Comparison of ENCODE assay signal across 9 cellular contexts in genomic region chr17:45410144-45411091, GRCh38. TPM values are rescaled to one million over a fixed set of nuclear protein-coding genes. Genes with fewer than 3 reads are reported as not detected.
A peak's percentile ranks its signal among the peaks of the same experiment; 100 is the strongest.
DNase-seq lines count a peak whose midpoint lies in the region; ATAC-seq lines count a peak whose summit lies in the region.
"Had no signal": no experiment of that assay in that cellular context is flagged by ENCODE, and none has a peak within 500 bp of the region (broad histone marks: within the 10 kb centered on the region; RNA-seq: fewer than 3 reads in every experiment).

No MANE protein-coding gene starts in this region.

- H2AK5ac ChIP-seq in mesenchymal stem cell (ENCODE audit: low read length, severe bottlenecking), result no peak overlapping the region

- peaks cover 0 to 3% of the 10 kb centered on the region in 2 experiments for H3K36me3 ChIP-seq in mesenchymal stem cell (ENCODE audit: control insufficient read depth in 1 of 2, insufficient read depth in 2 of 2, low read depth in 1 of 2, low read length in 2 of 2)

- H3K27me3 ChIP-seq in mesenchymal stem cell (ENCODE audit: control insufficient read depth in 1 of 2, insufficient read depth in 1 of 2, low read length in 2 of 2), result no peaks in the 10 kb centered on the region

- DNase-seq in NK-92 treated with Interleukin-12 subunit alpha and Interleukin-12 subunit beta, amount 100 ng/mL, for 24 hours (lab: John Stamatoyannopoulos, UW), result peak; percentile 36
- no peak for DNase-seq in NK-92 (lab: John Stamatoyannopoulos, UW; ENCODE audit: unreplicated experiment)
- peak; percentile 50 for DNase-seq in activated CD4-positive, alpha-beta T cell treated with anti-CD3 and anti-CD28 coated beads, Interleukin-2, amount 50 U/mL, for 1 hour
- peak; percentile 83 for DNase-seq in germinal center (ENCODE audit: low spot score)
- peak; percentile 66 to 70 for DNase-seq in stimulated activated CD4-positive, alpha-beta T cell treated with anti-CD3 and anti-CD28 coated beads, Interleukin-2, amount 100 ng/mL, for 24 hours
- no peak for DNase-seq in NCI-H748 (lab: John Stamatoyannopoulos, UW; ENCODE audit: unreplicated experiment)
- DNase-seq in mesenchymal stem cell, result no peak

- no peak overlapping the region for H2BK15ac ChIP-seq in mesenchymal stem cell (ENCODE audit: low read depth, poor library complexity, severe bottlenecking)

- no peak for ATAC-seq in GM21825 (IDR thresholded peaks at IDR 0.05; ENCODE audit: unreplicated experiment)

- H3K4ac ChIP-seq in mesenchymal stem cell (ENCODE audit: low read depth in 1 of 2, low read length in 2 of 2), result no peak overlapping the region

- H4K91ac ChIP-seq in mesenchymal stem cell (ENCODE audit: low read length), result no peak overlapping the region

- H2AFZ ChIP-seq in mesenchymal stem cell (ENCODE audit: low read depth, low read length), result no peak overlapping the region

- H4K8ac ChIP-seq in mesenchymal stem cell (ENCODE audit: low read length), result no peak overlapping the region

- H3K4me1 ChIP-seq in mesenchymal stem cell (ENCODE audit: control insufficient read depth, insufficient read depth, low read depth, low read length), result peaks cover 25% of the 10 kb centered on the region

- no peak overlapping the region for H3K14ac ChIP-seq in mesenchymal stem cell (ENCODE audit: low read length in 2 of 2)

- H2BK5ac ChIP-seq in mesenchymal stem cell (ENCODE audit: low read depth, low read length, poor library complexity, severe bottlenecking), result no peak overlapping the region

- H3K4me3 ChIP-seq in mesenchymal stem cell (ENCODE audit: insufficient read depth in 1 of 2, low read depth in 1 of 2, low read length in 2 of 2), result no peak overlapping the region

- H3K9ac ChIP-seq in mesenchymal stem cell (ENCODE audit: low read length), result no peak overlapping the region

- peaks cover 2% of the 10 kb centered on the region for H3K79me1 ChIP-seq in mesenchymal stem cell (replicated peaks; ENCODE audit: low read length, poor library complexity, severe bottlenecking)

- H2BK120ac ChIP-seq in mesenchymal stem cell (ENCODE audit: low read depth, low read length), result no peak overlapping the region

- no peak overlapping the region for H3K4me2 ChIP-seq in mesenchymal stem cell (ENCODE audit: low read length, poor library complexity, severe bottlenecking)

- no peak overlapping the region for H2BK12ac ChIP-seq in mesenchymal stem cell (ENCODE audit: low read length in 2 of 2)

- H3K27ac ChIP-seq in mesenchymal stem cell (ENCODE audit: low read length, poor library complexity, severe bottlenecking), result no peak overlapping the region
- H3K27ac ChIP-seq: 22Rv1 had no signal

- WGBS in mesenchymal stem cell, result 81% methylated on average over 24 of the region's 24 CpGs

- H3K23ac ChIP-seq in mesenchymal stem cell (ENCODE audit: low read length in 2 of 2), result no peak overlapping the region

- H3K9me3 ChIP-seq in mesenchymal stem cell (ENCODE audit: control insufficient read depth, low read length), result no peaks in the 10 kb centered on the region

- no peak overlapping the region for H3K18ac ChIP-seq in mesenchymal stem cell (ENCODE audit: low read depth in 1 of 2, low read length in 2 of 2)

RNA-seq across cellular contexts. Expression of gene ARHGAP27, which starts 22.3 kb away (rescaled TPM):
- 0.75 TPM for polyA plus RNA-seq in mesenchymal stem cell (2013, experiment 1 of 2)
- 0.51 TPM for polyA plus RNA-seq in mesenchymal stem cell (2013, experiment 2 of 2)

Comparison
In these comparisons a context has a peak if more than half of its experiments do, and no peak if none do; other contexts are left out.
1. DNase-seq: peak in NK-92 treated with Interleukin-12 subunit alpha and Interleukin-12 subunit beta, amount 100 ng/mL, for 24 hours (single experiment), activated CD4-positive, alpha-beta T cell treated with anti-CD3 and anti-CD28 coated beads, Interleukin-2, amount 50 U/mL, for 1 hour (single experiment), germinal center (single experiment) and stimulated activated CD4-positive, alpha-beta T cell treated with anti-CD3 and anti-CD28 coated beads, Interleukin-2, amount 100 ng/mL, for 24 hours (2 of 2); none in NK-92 (single experiment), NCI-H748 (single experiment) and mesenchymal stem cell (single experiment).